19 cellular contexts compared by ENCODE assay signal in genomic region chr3:194000100-194000499, GRCh38.
DNase-seq lines count a peak whose midpoint lies in the region; ATAC-seq and TF ChIP-seq lines count a peak whose summit lies in the region.
"Had no signal": no experiment of that assay in that cellular context is flagged by ENCODE, and none has a peak within 500 bp of the region (broad histone marks: within the 10 kb centered on the region; RNA-seq: fewer than 3 reads in every experiment).

No MANE protein-coding gene starts in this region.

- ATAC-seq in WTC11: no peak
- peak; percentile 28 to 72 (median 62) for ATAC-seq in psoas muscle
- ATAC-seq in GM19035 (IDR thresholded peaks at IDR 0.05; ENCODE audit: unreplicated experiment): no peak
- no peak for ATAC-seq in GM18502 (IDR thresholded peaks at IDR 0.05; ENCODE audit: poor library complexity, unreplicated experiment)
- ATAC-seq: CD8-positive, alpha-beta T cell had no signal

- H3K9me3 ChIP-seq in BLaER1 treated with 17β-estradiol and CSF1 and Interleukin-3, amounts not matched to agents 10 nM and 100 nM (replicated peaks in 1 of 11): no peaks in the 10 kb centered on the region
- H3K9me3 ChIP-seq in psoas muscle: no peaks in the 10 kb centered on the region
- H3K9me3 ChIP-seq: BLaER1 had no signal

- no peak overlapping the region for H3K4me3 ChIP-seq in BLaER1 treated with 17β-estradiol and CSF1 and Interleukin-3, amounts not matched to agents 10 nM and 100 nM
- H3K4me3 ChIP-seq in psoas muscle: no peak overlapping the region
- H3K4me3 ChIP-seq: BLaER1, GM23248 had no signal

- no peaks in the 10 kb centered on the region for H3K36me3 ChIP-seq in BLaER1 treated with 17β-estradiol and CSF1 and Interleukin-3, amounts not matched to agents 10 nM and 100 nM
- no peaks in the 10 kb centered on the region for H3K36me3 ChIP-seq in psoas muscle (ENCODE audit: insufficient read depth in 1 of 2, low read depth in 1 of 2)
- H3K36me3 ChIP-seq: BLaER1 had no signal

- DNase-seq in WTC11 (ENCODE audit: low spot score): no peak
- peak; percentile 55 for DNase-seq in left kidney (ENCODE audit: low read depth, low spot score)
- DNase-seq in psoas muscle: peak; percentile 40 to 68
- DNase-seq in NCI-H2227 treated with DMSO at 0.1 percent for 48 hours (lab: John Stamatoyannopoulos, UW): no peak
- no peak for DNase-seq in central memory CD4-positive, alpha-beta T cell
- DNase-seq: 8988T, Calu3, DMS79 treated with DMSO at 0.1 percent for 48 hours, GF-D8, GM23248, H9, KBM-7 had no signal

- H4K20me1 ChIP-seq in BLaER1 treated with 17β-estradiol and CSF1 and Interleukin-3, amounts not matched to agents 10 nM and 100 nM: no peaks in the 10 kb centered on the region
- H4K20me1 ChIP-seq: BLaER1 had no signal

- POLR2A ChIA-PET in WTC11 (lab: Charles Lee): no interaction called here

- no peak overlapping the region for H3K9ac ChIP-seq in BLaER1 treated with 17β-estradiol and CSF1 and Interleukin-3, amounts not matched to agents 10 nM and 100 nM
- H3K9ac ChIP-seq: BLaER1, GM23248 had no signal

- peaks cover 61 to 81% (median 75%) of the 10 kb centered on the region in 10 experiments for H3K4me1 ChIP-seq in BLaER1 treated with 17β-estradiol and CSF1 and Interleukin-3, amounts not matched to agents 10 nM and 100 nM
- H3K4me1 ChIP-seq in psoas muscle: peaks cover 65% of the 10 kb centered on the region

- no peaks in the 10 kb centered on the region for H3K9me3 Mint-ChIP-seq in WTC11
- H3K9me3 Mint-ChIP-seq: CD8-positive, alpha-beta T cell; H9; IgD-negative memory B cell had no signal

- intact Hi-C loops in psoas muscle (cut with DNase I): loop anchor here (5.0 to 10.0 kb wide), 5 partner anchors 47 to 315 kb away; no protein-coding TSS in a partner anchor

- TF ChIP-seq CTCF in WTC11 (IDR thresholded peaks at IDR 0.05) (no peak), psoas muscle (IDR thresholded peaks at IDR 0.05) (no peak)

- no peak overlapping the region for H3K4me3 Mint-ChIP-seq in WTC11
- H3K4me3 Mint-ChIP-seq: CD8-positive, alpha-beta T cell; H9 had no signal

- peak overlapping the region in 9 of 11 experiments; percentile 9 to 94 (median 84); a peak in 13 of 22 replicates for H3K4me2 ChIP-seq in BLaER1 treated with 17β-estradiol and CSF1 and Interleukin-3, amounts not matched to agents 10 nM and 100 nM

- peaks cover 71% of the 10 kb centered on the region for H3K4me1 Mint-ChIP-seq in WTC11

- no peaks in the 10 kb centered on the region for H3K36me3 Mint-ChIP-seq in WTC11
- H3K36me3 Mint-ChIP-seq: CD8-positive, alpha-beta T cell; IgD-negative memory B cell had no signal

- 33 to 37% (median 35%) methylated on average over 4 of the region's 4 CpGs for WGBS in psoas muscle, 3 donors

- peaks cover 0 to 27% (median 0%) of the 10 kb centered on the region in 11 experiments; a peak in 6 of 22 replicates for H3K27me3 ChIP-seq in BLaER1 treated with 17β-estradiol and CSF1 and Interleukin-3, amounts not matched to agents 10 nM and 100 nM
- no peaks in the 10 kb centered on the region for H3K27me3 ChIP-seq in psoas muscle (ENCODE audit: insufficient read depth in 3 of 3, low read length in 2 of 3)
- H3K27me3 ChIP-seq: BLaER1 had no signal

- H3K27ac Mint-ChIP-seq in WTC11: peak overlapping the region; percentile 28; the same call in 1 of the 2 replicates
- H3K27ac Mint-ChIP-seq: CD8-positive, alpha-beta T cell; H9; IgD-negative memory B cell had no signal

- peaks cover 32% of the 10 kb centered on the region for H3K27me3 Mint-ChIP-seq in WTC11 (ENCODE audit: low read depth)

- no peak overlapping the region for H3K27ac ChIP-seq in BLaER1 treated with 17β-estradiol and CSF1 and Interleukin-3, amounts not matched to agents 10 nM and 100 nM
- H3K27ac ChIP-seq in psoas muscle: peak overlapping the region; percentile 62
- H3K27ac ChIP-seq: BLaER1, GM23248, HL-60 had no signal

- CTCF ChIA-PET in WTC11 (lab: Charles Lee): no interaction called here

TF ChIP-seq in WTC11, 78 proteins besides CTCF, POLR2A, EP300 and RAD21 (continues in another document):
- no peak for TF ChIP-seq NFATC4 (CRISPR knock-in tag; IDR thresholded peaks at IDR 0.05)
- TF ChIP-seq, protein P1, sequence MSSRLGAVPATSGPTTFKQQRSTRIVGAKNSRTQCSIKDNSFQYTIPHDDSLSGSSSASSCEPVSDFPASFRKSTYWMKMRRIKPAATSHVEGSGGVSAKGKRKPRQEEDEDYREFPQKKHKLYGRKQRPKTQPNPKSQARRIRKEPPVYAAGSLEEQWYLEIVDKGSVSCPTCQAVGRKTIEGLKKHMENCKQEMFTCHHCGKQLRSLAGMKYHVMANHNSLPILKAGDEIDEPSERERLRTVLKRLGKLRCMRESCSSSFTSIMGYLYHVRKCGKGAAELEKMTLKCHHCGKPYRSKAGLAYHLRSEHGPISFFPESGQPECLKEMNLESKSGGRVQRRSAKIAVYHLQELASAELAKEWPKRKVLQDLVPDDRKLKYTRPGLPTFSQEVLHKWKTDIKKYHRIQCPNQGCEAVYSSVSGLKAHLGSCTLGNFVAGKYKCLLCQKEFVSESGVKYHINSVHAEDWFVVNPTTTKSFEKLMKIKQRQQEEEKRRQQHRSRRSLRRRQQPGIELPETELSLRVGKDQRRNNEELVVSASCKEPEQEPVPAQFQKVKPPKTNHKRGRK (CRISPR knock-in tag; IDR thresholded peaks at IDR 0.05; ENCODE audit: borderline replicate concordance): no peak
- TF ChIP-seq ZNF281 (CRISPR knock-in tag; IDR thresholded peaks at IDR 0.05): no peak
- TF ChIP-seq FOXJ3 (CRISPR knock-in tag; IDR thresholded peaks at IDR 0.05; ENCODE audit: borderline replicate concordance): no peak
- no peak for TF ChIP-seq ZNF671 (CRISPR knock-in tag; IDR thresholded peaks at IDR 0.05)
- TF ChIP-seq ZNF121 (CRISPR knock-in tag; IDR thresholded peaks at IDR 0.05): no peak
- no peak for TF ChIP-seq TEAD1 (CRISPR knock-in tag; IDR thresholded peaks at IDR 0.05)
- TF ChIP-seq, protein P2, sequence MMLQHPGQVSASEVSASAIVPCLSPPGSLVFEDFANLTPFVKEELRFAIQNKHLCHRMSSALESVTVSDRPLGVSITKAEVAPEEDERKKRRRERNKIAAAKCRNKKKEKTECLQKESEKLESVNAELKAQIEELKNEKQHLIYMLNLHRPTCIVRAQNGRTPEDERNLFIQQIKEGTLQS (CRISPR knock-in tag; conservative IDR thresholded peaks at IDR 0.05): no peak
- no peak for TF ChIP-seq ZNF317 (CRISPR knock-in tag; IDR thresholded peaks at IDR 0.05; ENCODE audit: borderline replicate concordance, low read depth)
- no peak for TF ChIP-seq CREM (CRISPR knock-in tag; IDR thresholded peaks at IDR 0.05)
- TF ChIP-seq, protein P3, sequence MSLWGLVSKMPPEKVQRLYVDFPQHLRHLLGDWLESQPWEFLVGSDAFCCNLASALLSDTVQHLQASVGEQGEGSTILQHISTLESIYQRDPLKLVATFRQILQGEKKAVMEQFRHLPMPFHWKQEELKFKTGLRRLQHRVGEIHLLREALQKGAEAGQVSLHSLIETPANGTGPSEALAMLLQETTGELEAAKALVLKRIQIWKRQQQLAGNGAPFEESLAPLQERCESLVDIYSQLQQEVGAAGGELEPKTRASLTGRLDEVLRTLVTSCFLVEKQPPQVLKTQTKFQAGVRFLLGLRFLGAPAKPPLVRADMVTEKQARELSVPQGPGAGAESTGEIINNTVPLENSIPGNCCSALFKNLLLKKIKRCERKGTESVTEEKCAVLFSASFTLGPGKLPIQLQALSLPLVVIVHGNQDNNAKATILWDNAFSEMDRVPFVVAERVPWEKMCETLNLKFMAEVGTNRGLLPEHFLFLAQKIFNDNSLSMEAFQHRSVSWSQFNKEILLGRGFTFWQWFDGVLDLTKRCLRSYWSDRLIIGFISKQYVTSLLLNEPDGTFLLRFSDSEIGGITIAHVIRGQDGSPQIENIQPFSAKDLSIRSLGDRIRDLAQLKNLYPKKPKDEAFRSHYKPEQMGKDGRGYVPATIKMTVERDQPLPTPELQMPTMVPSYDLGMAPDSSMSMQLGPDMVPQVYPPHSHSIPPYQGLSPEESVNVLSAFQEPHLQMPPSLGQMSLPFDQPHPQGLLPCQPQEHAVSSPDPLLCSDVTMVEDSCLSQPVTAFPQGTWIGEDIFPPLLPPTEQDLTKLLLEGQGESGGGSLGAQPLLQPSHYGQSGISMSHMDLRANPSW (CRISPR knock-in tag; conservative IDR thresholded peaks at IDR 0.05; ENCODE audit: low read depth): no peak
- no peak for TF ChIP-seq GRHL2 (CRISPR knock-in tag; IDR thresholded peaks at IDR 0.05; ENCODE audit: insufficient replicate concordance, severe bottlenecking)

Comparison
In these comparisons a context has a peak if more than half of its experiments do, and no peak if none do; other contexts are left out.
1. ATAC-seq: peak in psoas muscle (4 of 4); none in WTC11 (single experiment), GM19035 (single experiment) and GM18502 (single experiment).
2. DNase-seq: peak in left kidney (single experiment) and psoas muscle (2 of 2); none in WTC11 (single experiment), NCI-H2227 treated with DMSO at 0.1 percent for 48 hours (single experiment) and central memory CD4-positive, alpha-beta T cell (single experiment).